In the genomic region with DNA sequence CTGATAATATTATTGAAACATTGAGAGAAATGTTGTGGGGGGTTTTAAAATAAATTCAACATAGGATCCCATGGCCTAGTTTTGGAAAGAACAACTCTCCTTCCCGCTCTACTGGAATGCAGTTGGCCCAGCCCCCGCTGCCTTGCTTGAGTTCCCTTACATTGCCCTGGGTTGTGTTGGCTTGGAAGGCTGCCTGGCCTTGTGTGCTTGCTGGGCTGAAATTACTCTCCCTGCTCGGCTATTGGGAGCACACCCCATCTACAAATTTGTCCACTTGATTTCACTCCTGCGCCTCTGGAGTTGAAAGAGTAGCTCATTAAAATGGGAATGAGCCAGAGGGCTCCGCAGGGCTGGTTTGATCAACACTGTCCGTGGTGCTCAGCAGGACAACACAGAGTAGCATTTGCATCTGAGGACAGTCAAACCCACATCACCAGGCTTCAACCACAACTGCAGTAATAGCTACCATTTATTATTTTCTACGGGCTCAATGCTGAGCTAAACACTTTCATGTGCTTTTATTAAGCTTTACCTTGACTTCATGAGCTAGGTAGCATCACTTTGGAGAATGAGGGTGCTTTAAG, we compare ENCODE assay signal across 18 cellular contexts. TPM values are rescaled to one million over a fixed set of nuclear protein-coding genes. Genes with fewer than 3 reads are reported as not detected.
DNase-seq lines count a peak whose midpoint lies in the region; ATAC-seq, FAIRE-seq and TF ChIP-seq lines count a peak whose summit lies in the region.
"Had no signal": no experiment of that assay in that cellular context is flagged by ENCODE, and none has a peak within 500 bp of the region (broad histone marks: within the 10 kb centered on the region; RNA-seq: fewer than 3 reads in every experiment).

No MANE protein-coding gene starts in this region.

- no peak overlapping the region for H3K27ac ChIP-seq in kidney (ENCODE audit: low read depth in 2 of 2, low read length in 2 of 2)
- H3K27ac ChIP-seq in thyroid gland = peak overlapping the region; percentile 28 to 61 (median 47)
- H3K27ac ChIP-seq: BLaER1, thoracic aorta had no signal

- intact Hi-C loops in kidney (cut with DNase I) (no loop called here), thyroid gland (cut with DNase I) (no loop called here)

- no peak for TF ChIP-seq CTCF in epithelial cell of proximal tubule (conservative IDR thresholded peaks at IDR 0.05; ENCODE audit: low read depth, low read length)
- no peak for TF ChIP-seq CTCF in kidney (IDR thresholded peaks at IDR 0.05; ENCODE audit: borderline replicate concordance, extremely low read depth, insufficient read depth)
- no peak for TF ChIP-seq CTCF in thyroid gland (IDR thresholded peaks at IDR 0.05)

- H3K4me3 ChIP-seq in adipocyte (ENCODE audit: low read length) = no peak overlapping the region
- no peak overlapping the region for H3K4me3 ChIP-seq in epithelial cell of proximal tubule (ENCODE audit: low read depth, low read length)
- no peak overlapping the region for H3K4me3 ChIP-seq in kidney (ENCODE audit: low read length in 2 of 2)
- no peak overlapping the region for H3K4me3 ChIP-seq in thyroid gland (replicated peaks in 1 of 3)
- H3K4me3 ChIP-seq: BLaER1, thoracic aorta had no signal

- H3K9me3 ChIP-seq in adipocyte (ENCODE audit: control insufficient read depth, low read length) (no peaks in the 10 kb centered on the region), kidney (ENCODE audit: control insufficient read depth in 1 of 2, low read length in 2 of 2) (no peaks in the 10 kb centered on the region), thyroid gland (no peaks in the 10 kb centered on the region)
- H3K9me3 ChIP-seq: thoracic aorta had no signal

- no peak overlapping the region for H3K9ac ChIP-seq in adipocyte (ENCODE audit: low read length)
- H3K9ac ChIP-seq in kidney (ENCODE audit: low read length in 2 of 2) = no peak overlapping the region
- H3K9ac ChIP-seq: BLaER1 had no signal

- no peak for TF ChIP-seq POLR2A in thyroid gland (IDR thresholded peaks at IDR 0.05)

- H3K27me3 ChIP-seq in adipocyte (replicated peaks; ENCODE audit: control insufficient read depth, insufficient read depth, low read length) (no peaks in the 10 kb centered on the region), thyroid gland (no peaks in the 10 kb centered on the region)
- H3K27me3 ChIP-seq: BLaER1 had no signal

- 34 to 36% methylated on average over 7 of the region's 7 CpGs for WGBS in thyroid gland, 2 donors

- FAIRE-seq in kidney (lab: Jason Lieb, UNC) = peak; percentile 29
- FAIRE-seq: GM18507, keratinocyte had no signal

- no peaks in the 10 kb centered on the region for H3K36me3 ChIP-seq in adipocyte (ENCODE audit: control insufficient read depth, insufficient read depth, low read length, severe bottlenecking)
- H3K36me3 ChIP-seq in kidney (ENCODE audit: control insufficient read depth in 1 of 2, insufficient read depth in 2 of 2, low read length in 2 of 2) = no peaks in the 10 kb centered on the region
- H3K36me3 ChIP-seq in thyroid gland = no peaks in the 10 kb centered on the region
- H3K36me3 ChIP-seq: BLaER1, thoracic aorta had no signal

- no peak for ATAC-seq in GM21619 (IDR thresholded peaks at IDR 0.05; ENCODE audit: unreplicated experiment)

- no peaks in the 10 kb centered on the region for H3K4me1 ChIP-seq in adipocyte (ENCODE audit: control insufficient read depth, insufficient read depth, low read length)
- H3K4me1 ChIP-seq in kidney (ENCODE audit: control insufficient read depth in 1 of 2, insufficient read depth in 1 of 2, low read depth in 1 of 2, low read length in 2 of 2) = peaks cover 2 to 5% of the 10 kb centered on the region in 2 donors
- peaks cover 13 to 21% of the 10 kb centered on the region in 2 donors for H3K4me1 ChIP-seq in thyroid gland
- H3K4me1 ChIP-seq: BLaER1 had no signal

- peak; percentile 77 for DNase-seq in adipocyte (ENCODE audit: low read depth)
- peak; percentile 26 for DNase-seq in epithelial cell of proximal tubule (ENCODE audit: low read depth)
- peak; percentile 89 for DNase-seq in kidney
- DNase-seq in thyroid gland = peak; percentile 94 to 98
- no peak for DNase-seq in activated effector memory CD4-positive, alpha-beta T cell treated with Interleukin-2 at 50 U/mL for 16 hours
- no peak for DNase-seq in NCI-H2107 treated with DMSO at 0.1 percent for 48 hours (lab: John Stamatoyannopoulos, UW; ENCODE audit: unreplicated experiment)
- DNase-seq: activated CD4-positive, alpha-beta T cell treated with anti-CD3 and anti-CD28 coated beads, Interleukin-2, amount 10 ng/mL, durations not matched to agents 24 days and 14 days; activated naive CD4-positive, alpha-beta T cell treated with anti-CD3 and anti-CD28 coated beads, Interleukin-2, amount 10 ng/mL, durations not matched to agents 7 days and 5 days; MM.1S; NCI-H2029; NCI-H526; occipital lobe; OCI-M1 had no signal

RNA-seq across cellular contexts. Expression of a gene that starts 35.2 kb away (rescaled TPM):
- 1.9 and 4.4 TPM in 2 replicates for total RNA-seq in epithelial cell of proximal tubule
- 5.4 TPM for total RNA-seq in kidney
- 4.8 TPM for polyA plus RNA-seq in kidney (ENCODE audit: insufficient read depth, low read depth, low replicate concordance)
- total RNA-seq in thyroid gland = 10 to 100 TPM in 1 of 4 donors, 1 to 10 TPM in 3; 4.7 to 10.9 (median 7.3) TPM
- polyA plus RNA-seq: keratinocyte had no signal

Comparison
In these comparisons a context has a peak if more than half of its experiments do, and no peak if none do; other contexts are left out.
1. DNase-seq: peak in adipocyte (single experiment), epithelial cell of proximal tubule (single experiment), kidney (single experiment) and thyroid gland (2 of 2); none in activated effector memory CD4-positive, alpha-beta T cell treated with Interleukin-2 at 50 U/mL for 16 hours (single experiment) and NCI-H2107 treated with DMSO at 0.1 percent for 48 hours (single experiment).
2. H3K27ac ChIP-seq: peak in thyroid gland (3 of 3); none in kidney (0 of 2).